Comparison of ENCODE assay signal across 16 cellular contexts in genomic region chr5:146721073-146721830, GRCh38.
"Had no signal": no experiment of that assay in that cellular context is flagged by ENCODE, and none has a peak within 500 bp of the region (broad histone marks: within the 10 kb centered on the region; RNA-seq: fewer than 3 reads in every experiment).

No MANE protein-coding gene starts in this region.

- DNase-seq: effector memory CD8-positive, alpha-beta T cell; esophagus squamous epithelium; foreskin fibroblast; glutamatergic neuron; immature natural killer cell; left cardiac atrium; left ventricle myocardium superior; mesendoderm; naive thymus-derived CD4-positive, alpha-beta T cell; nephron progenitor cell; retina; right lobe of liver; stimulated activated CD4-positive, alpha-beta T cell treated with anti-CD3 and anti-CD28 coated beads, Interleukin-4, amount 100 ng/mL, for 1 hour; stimulated activated CD8-positive, alpha-beta memory T cell treated with anti-CD3 and anti-CD28 coated beads, Interleukin-4, amount 100 ng/mL, for 48 hours; stimulated activated naive CD8-positive, alpha-beta T cell treated with anti-CD3 and anti-CD28 coated beads, Interleukin-15, Interleukin-2, amounts not matched to agents 100 U/mL and 50 U/mL, for 24 hours had no signal

- ATAC-seq: effector memory CD8-positive, alpha-beta T cell; gastroesophageal sphincter; left ventricle myocardium superior; naive thymus-derived CD4-positive, alpha-beta T cell; right lobe of liver; stimulated activated naive CD8-positive, alpha-beta T cell treated with anti-CD3 and anti-CD28 coated beads, Interleukin-15, Interleukin-2, amounts not matched to agents 100 U/mL and 50 U/mL, for 24 hours had no signal
